9 cellular contexts compared by ENCODE assay signal in genomic region chr2:1854747-1855146, GRCh38.
DNase-seq lines count a peak whose midpoint lies in the region; ATAC-seq and TF ChIP-seq lines count a peak whose summit lies in the region.
"Had no signal": no experiment of that assay in that cellular context is flagged by ENCODE, and none has a peak within 500 bp of the region (broad histone marks: within the 10 kb centered on the region; RNA-seq: fewer than 3 reads in every experiment).

No MANE protein-coding gene starts in this region.

- H2BK120ac ChIP-seq in mesenchymal stem cell (ENCODE audit: low read depth, low read length): no peak overlapping the region

- H2AFZ ChIP-seq in mesenchymal stem cell (ENCODE audit: low read depth, low read length): no peak overlapping the region
- H2AFZ ChIP-seq: parathyroid adenoma had no signal

- H3K27me3 ChIP-seq in mesenchymal stem cell (ENCODE audit: control insufficient read depth in 1 of 2, insufficient read depth in 1 of 2, low read length in 2 of 2): peaks cover 33 to 51% of the 10 kb centered on the region in 2 experiments

- H3K4me3 Mint-ChIP-seq in activated CD8-positive, alpha-beta memory T cell treated with anti-CD3 and anti-CD28 coated beads, Interleukin-2, amount 10 ng/mL, durations not matched to agents 7 days and 5 days: no peak overlapping the region

- no peak overlapping the region for H3K18ac ChIP-seq in mesenchymal stem cell (ENCODE audit: low read depth in 1 of 2, low read length in 2 of 2)

- H3K79me1 ChIP-seq in mesenchymal stem cell (replicated peaks; ENCODE audit: low read length, poor library complexity, severe bottlenecking): no peaks in the 10 kb centered on the region

- H3K4me2 ChIP-seq in mesenchymal stem cell (ENCODE audit: low read length, poor library complexity, severe bottlenecking): peak overlapping the region; percentile 77

- H2BK5ac ChIP-seq in mesenchymal stem cell (ENCODE audit: low read depth, low read length, poor library complexity, severe bottlenecking): no peak overlapping the region

- no peak overlapping the region for H2BK12ac ChIP-seq in mesenchymal stem cell (ENCODE audit: low read length in 2 of 2)

- 3% methylated on average over 14 of the region's 14 CpGs for WGBS in mesenchymal stem cell

- H3K9me3 Mint-ChIP-seq in activated CD8-positive, alpha-beta memory T cell treated with anti-CD3 and anti-CD28 coated beads, Interleukin-2, amount 10 ng/mL, durations not matched to agents 7 days and 5 days (ENCODE audit: low read depth): no peaks in the 10 kb centered on the region

- H3K4me1 ChIP-seq in mesenchymal stem cell (ENCODE audit: control insufficient read depth, insufficient read depth, low read depth, low read length): peaks cover 9% of the 10 kb centered on the region
- H3K4me1 ChIP-seq: parathyroid adenoma had no signal

- no peak overlapping the region for H3K14ac ChIP-seq in mesenchymal stem cell (ENCODE audit: low read length in 2 of 2)

- H3K27ac Mint-ChIP-seq in activated CD8-positive, alpha-beta memory T cell treated with anti-CD3 and anti-CD28 coated beads, Interleukin-2, amount 10 ng/mL, durations not matched to agents 7 days and 5 days: no peak overlapping the region

- H3K9ac ChIP-seq in mesenchymal stem cell (ENCODE audit: low read length): peak overlapping the region; percentile 66
- H3K9ac ChIP-seq: parathyroid adenoma had no signal

- POLR2A ChIA-PET in GM10248 (lab: Yijun Ruan, JAX): no interaction called here

- no peak overlapping the region for H4K8ac ChIP-seq in mesenchymal stem cell (ENCODE audit: low read length)

- no peaks in the 10 kb centered on the region for H3K9me3 ChIP-seq in mesenchymal stem cell (ENCODE audit: control insufficient read depth, low read length)

- H3K27me3 Mint-ChIP-seq in activated CD8-positive, alpha-beta memory T cell treated with anti-CD3 and anti-CD28 coated beads, Interleukin-2, amount 10 ng/mL, durations not matched to agents 7 days and 5 days: peaks cover 45% of the 10 kb centered on the region

- no peak overlapping the region for H2AK5ac ChIP-seq in mesenchymal stem cell (ENCODE audit: low read length, severe bottlenecking)

- H3K4me1 Mint-ChIP-seq in activated CD8-positive, alpha-beta memory T cell treated with anti-CD3 and anti-CD28 coated beads, Interleukin-2, amount 10 ng/mL, durations not matched to agents 7 days and 5 days: no peaks in the 10 kb centered on the region

- no peak overlapping the region for H2BK15ac ChIP-seq in mesenchymal stem cell (ENCODE audit: low read depth, poor library complexity, severe bottlenecking)

- H4K91ac ChIP-seq in mesenchymal stem cell (ENCODE audit: low read length): no peak overlapping the region

- CTCF ChIA-PET in GM10248 (lab: Yijun Ruan, JAX): interaction anchor here (0.9 to 1.9 kb wide), 4 partner anchors 9 to 18 kb away, joined by 3 to 5 read pairs (median 4); no protein-coding TSS in a partner anchor
- CTCF ChIA-PET in activated CD8-positive, alpha-beta memory T cell treated with anti-CD3 and anti-CD28 coated beads, Interleukin-2, amount 10 ng/mL, durations not matched to agents 7 days and 5 days (lab: Charles Lee): interaction anchor here (0.7 kb wide), 1 partner anchor 10 kb away, joined by 3 read pairs; no protein-coding TSS in a partner anchor

- H3K4ac ChIP-seq in mesenchymal stem cell (ENCODE audit: low read depth in 1 of 2, low read length in 2 of 2): no peak overlapping the region

- peak overlapping the region in 1 of 2 experiments; percentile 50 for H3K4me3 ChIP-seq in mesenchymal stem cell (ENCODE audit: insufficient read depth in 1 of 2, low read depth in 1 of 2, low read length in 2 of 2)

- no peak for ATAC-seq in HG02759 (IDR thresholded peaks at IDR 0.05; ENCODE audit: unreplicated experiment)
- ATAC-seq in activated CD8-positive, alpha-beta memory T cell treated with anti-CD3 and anti-CD28 coated beads, Interleukin-2, amount 10 ng/mL, durations not matched to agents 7 days and 5 days: no peak

- no peak for DNase-seq in GM10248 (ENCODE audit: extremely low spot score)
- peak; percentile 92 for DNase-seq in NCI-H2227 (lab: John Stamatoyannopoulos, UW; ENCODE audit: unreplicated experiment)
- peak; percentile 22 for DNase-seq in dedifferentiated amniotic fluid mesenchymal stem cell (ENCODE audit: extremely low spot score)
- no peak for DNase-seq in mesenchymal stem cell
- DNase-seq in T1000 (lab: John Stamatoyannopoulos, UW): no peak
- DNase-seq in SW 1271 (lab: John Stamatoyannopoulos, UW): no peak
- no peak for DNase-seq in activated CD8-positive, alpha-beta memory T cell treated with anti-CD3 and anti-CD28 coated beads, Interleukin-2, amount 10 ng/mL, durations not matched to agents 7 days and 5 days

- no peaks in the 10 kb centered on the region for H3K36me3 Mint-ChIP-seq in activated CD8-positive, alpha-beta memory T cell treated with anti-CD3 and anti-CD28 coated beads, Interleukin-2, amount 10 ng/mL, durations not matched to agents 7 days and 5 days

- no peak overlapping the region for H3K27ac ChIP-seq in mesenchymal stem cell (ENCODE audit: low read length, poor library complexity, severe bottlenecking)
- H3K27ac ChIP-seq: parathyroid adenoma had no signal

- no peak overlapping the region for H3K23ac ChIP-seq in mesenchymal stem cell (ENCODE audit: low read length in 2 of 2)

- H3K36me3 ChIP-seq in mesenchymal stem cell (ENCODE audit: control insufficient read depth in 1 of 2, insufficient read depth in 2 of 2, low read depth in 1 of 2, low read length in 2 of 2): no peaks in the 10 kb centered on the region

- TF ChIP-seq CTCF in GM10248 (IDR thresholded peaks at IDR 0.05; ENCODE audit: control extremely low read depth, extremely low read depth, low read depth, missing control alignments): peak; percentile 14

Comparison
In these comparisons a context has a peak if more than half of its experiments do, and no peak if none do; other contexts are left out.
1. DNase-seq: peak in NCI-H2227 (single experiment) and dedifferentiated amniotic fluid mesenchymal stem cell (single experiment); none in GM10248 (single experiment), mesenchymal stem cell (single experiment), T1000 (single experiment), SW 1271 (0 of 2) and activated CD8-positive, alpha-beta memory T cell treated with anti-CD3 and anti-CD28 coated beads, Interleukin-2, amount 10 ng/mL, durations not matched to agents 7 days and 5 days (single experiment).